21 cellular contexts compared by ENCODE assay signal in genomic region chrX:113370001-113370400, GRCh38.
"Had no signal": no experiment of that assay in that cellular context is flagged by ENCODE, and none has a peak within 500 bp of the region (broad histone marks: within the 10 kb centered on the region; RNA-seq: fewer than 3 reads in every experiment).

No MANE protein-coding gene starts in this region.

- H3K4me1 Mint-ChIP-seq: activated naive CD8-positive, alpha-beta T cell treated with anti-CD3 and anti-CD28 coated beads, Interleukin-2, amount 10 ng/mL, durations not matched to agents 7 days and 5 days had no signal

- H3K27me3 ChIP-seq: adrenal gland, MG63, SJSA1 had no signal

- H3K4me3 ChIP-seq: adrenal gland, breast epithelium, MG63, SJSA1 had no signal

- H3K4me1 ChIP-seq: adrenal gland, breast epithelium, SJSA1 had no signal

- ATAC-seq: activated CD8-positive, alpha-beta T cell treated with anti-CD3 and anti-CD28 coated beads for 36 hours; PC-3 had no signal

- H3K27ac Mint-ChIP-seq: activated CD8-positive, alpha-beta T cell treated with anti-CD3 and anti-CD28 coated beads for 36 hours; activated naive CD8-positive, alpha-beta T cell treated with anti-CD3 and anti-CD28 coated beads, Interleukin-2, amount 10 ng/mL, durations not matched to agents 7 days and 5 days; T-helper 1 cell treated with Interleukin-12 subunit alpha and Interleukin-12 subunit beta and Interleukin-4 antibody, amounts not matched to agents 30 μg/mL and 1 μg/mL, for 36 hours had no signal

- H3K9me3 Mint-ChIP-seq: activated CD8-positive, alpha-beta T cell treated with anti-CD3 and anti-CD28 coated beads for 36 hours had no signal

- H3K27ac ChIP-seq: adrenal gland, breast epithelium, SJSA1, VCaP had no signal

- H3K9me3 ChIP-seq: adrenal gland, MG63, SJSA1 had no signal

- H3K27me3 Mint-ChIP-seq: activated CD8-positive, alpha-beta T cell treated with anti-CD3 and anti-CD28 coated beads for 36 hours; activated naive CD8-positive, alpha-beta T cell treated with anti-CD3 and anti-CD28 coated beads, Interleukin-2, amount 10 ng/mL, durations not matched to agents 7 days and 5 days had no signal

- H3K36me3 Mint-ChIP-seq: activated naive CD8-positive, alpha-beta T cell treated with anti-CD3 and anti-CD28 coated beads, Interleukin-2, amount 10 ng/mL, durations not matched to agents 7 days and 5 days had no signal

- H3K4me3 Mint-ChIP-seq: activated CD8-positive, alpha-beta T cell treated with anti-CD3 and anti-CD28 coated beads for 36 hours; activated naive CD8-positive, alpha-beta T cell treated with anti-CD3 and anti-CD28 coated beads, Interleukin-2, amount 10 ng/mL, durations not matched to agents 7 days and 5 days; T-helper 1 cell treated with Interleukin-12 subunit alpha and Interleukin-12 subunit beta and Interleukin-4 antibody, amounts not matched to agents 30 μg/mL and 1 μg/mL, for 36 hours had no signal

- H3K36me3 ChIP-seq: adrenal gland, breast epithelium, MG63, SJSA1 had no signal

- DNase-seq: activated CD4-positive, CD25-positive, alpha-beta regulatory T cell; activated CD8-positive, alpha-beta memory T cell treated with anti-CD3 and anti-CD28 coated beads, Interleukin-2, amount 50 U/mL, for 48 hours; activated CD8-positive, alpha-beta T cell treated with anti-CD3 and anti-CD28 coated beads for 36 hours; activated naive CD4-positive, alpha-beta T cell treated with anti-CD3 and anti-CD28 coated beads, Interleukin-2, amount 50 U/mL, for 16 hours; activated naive CD8-positive, alpha-beta T cell treated with anti-CD3 and anti-CD28 coated beads, Interleukin-2, amount 10 ng/mL, durations not matched to agents 7 days and 5 days; activated T-cell treated with anti-CD3 and anti-CD28 coated beads, Interleukin-2, amount 50 U/mL, for 1 hour; adrenal gland; anterior cingulate cortex; caudate nucleus; MG63; MV-4-11; NCI-H1092 treated with DMSO at 0.1 percent for 48 hours; NCI-H1417 treated with DMSO at 0.1 percent for 48 hours; NCI-H187; NCI-H510A treated with DMSO at 0.1 percent for 48 hours; PC-3; SHP77 had no signal
